25 cellular contexts compared by ENCODE assay signal in the genomic region with DNA sequence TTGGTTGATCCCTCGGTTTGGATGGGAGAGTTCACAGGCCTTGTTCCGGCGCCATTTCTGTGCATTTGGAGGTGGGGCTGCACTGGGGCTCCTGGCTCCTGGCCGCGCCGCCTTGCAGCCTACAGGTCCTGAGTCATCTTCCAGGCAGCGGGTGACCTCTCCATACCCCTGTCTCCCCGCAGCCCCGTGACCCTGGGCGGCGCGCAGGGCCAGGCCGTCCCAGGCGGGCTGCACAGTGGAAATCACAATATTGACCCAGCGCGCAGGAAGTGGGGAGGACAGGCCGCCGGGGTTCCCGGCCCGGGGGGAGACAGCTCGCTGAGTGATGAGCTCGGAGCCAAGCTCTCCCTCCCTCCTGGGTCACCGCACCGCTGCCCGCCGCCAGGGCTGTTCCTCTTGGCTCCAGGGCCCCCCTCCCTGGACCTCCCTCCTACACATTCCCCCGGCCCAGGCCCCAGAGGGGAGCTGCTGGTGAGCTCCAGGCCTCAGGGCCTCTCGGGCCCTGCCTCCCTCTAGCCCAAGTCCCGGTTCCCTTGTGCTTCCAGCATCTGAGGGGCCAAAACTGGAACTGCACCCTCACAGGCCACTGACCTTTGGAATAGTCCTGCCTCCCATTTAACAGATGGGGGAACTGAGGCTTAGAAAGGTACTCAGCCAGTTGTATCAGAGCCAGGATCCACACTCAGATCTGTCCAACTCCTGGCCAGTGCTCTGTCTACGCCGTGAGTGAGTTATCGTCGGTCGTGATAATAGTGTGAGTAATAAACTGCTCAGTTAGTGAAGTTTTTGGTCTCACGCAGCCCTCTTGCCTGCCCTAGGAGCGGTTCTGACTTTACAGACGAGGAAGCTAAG.
A peak's percentile ranks its signal among the peaks of the same experiment; 100 is the strongest.
DNase-seq lines count a peak whose midpoint lies in the region; ATAC-seq and TF ChIP-seq lines count a peak whose summit lies in the region.
"Had no signal": no experiment of that assay in that cellular context is flagged by ENCODE, and none has a peak within 500 bp of the region (broad histone marks: within the 10 kb centered on the region; RNA-seq: fewer than 3 reads in every experiment).

No MANE protein-coding gene starts in this region.

- H3K4me1 ChIP-seq in breast epithelium (no peaks in the 10 kb centered on the region), mammary epithelial cell (ENCODE audit: insufficient read depth, low read length) (peaks cover 6% of the 10 kb centered on the region)
- H3K4me1 ChIP-seq: ascending aorta, esophagus squamous epithelium, psoas muscle had no signal

- H3K27ac ChIP-seq in breast epithelium (no peak overlapping the region), mammary epithelial cell (ENCODE audit: insufficient read depth, low read depth, low read length) (no peak overlapping the region)
- H3K27ac ChIP-seq: ascending aorta, esophagus squamous epithelium, psoas muscle, WERI-Rb-1 had no signal

- H3K9me3 ChIP-seq in breast epithelium (no peaks in the 10 kb centered on the region), mammary epithelial cell (replicated peaks; ENCODE audit: insufficient read depth, low read length) (no peaks in the 10 kb centered on the region)
- H3K9me3 ChIP-seq: ascending aorta, esophagus squamous epithelium, psoas muscle had no signal

- in situ Hi-C loops in mammary epithelial cell (cut with MboI; ENCODE audit: low sequenced_read_pairs in 2 of 2) = no loop called here

- H3K4me2 ChIP-seq in mammary epithelial cell (ENCODE audit: insufficient read depth, low read depth, low read length) = no peak overlapping the region

- peaks cover 42% of the 10 kb centered on the region for H3K4me1 Mint-ChIP-seq in nephron
- H3K4me1 Mint-ChIP-seq: activated CD4-positive, alpha-beta T cell treated with anti-CD3 and anti-CD28 coated beads, Interleukin-2, amount 10 ng/mL, durations not matched to agents 7 days and 5 days; activated T-helper 17 cell treated with anti-CD3 and anti-CD28 coated beads, Interleukin-2, amount 50 U/mL, for 72 hours; endodermal cell; stimulated activated naive B cell treated with anti-CD40 and anti-IgM and Interleukin-4, amounts not matched to agents 10 μg/mL and 1 μg/mL and 100 μg/mL, for 72 hours had no signal

- no TSS peak for BruUV-seq in mammary epithelial cell (replicated peaks; lab: Mats Ljungman, UMichigan)

- H3K36me3 Mint-ChIP-seq in nephron (ENCODE audit: low read depth) = no peaks in the 10 kb centered on the region
- H3K36me3 Mint-ChIP-seq: activated naive CD4-positive, alpha-beta T cell treated with anti-CD3 and anti-CD28 coated beads, Interleukin-2, amount 50 U/mL, for 72 hours; stimulated activated naive B cell treated with anti-CD40 and anti-IgM and Interleukin-4, amounts not matched to agents 10 μg/mL and 1 μg/mL and 100 μg/mL, for 72 hours had no signal

- peaks cover 29% of the 10 kb centered on the region for H3K27me3 Mint-ChIP-seq in nephron (ENCODE audit: low read depth)

- H3K27me3 ChIP-seq in breast epithelium (no peaks in the 10 kb centered on the region), mammary epithelial cell (ENCODE audit: insufficient read depth, low read length) (peaks cover 1% of the 10 kb centered on the region)
- H3K27me3 ChIP-seq: ascending aorta had no signal

- ATAC-seq in HG03469 (IDR thresholded peaks at IDR 0.05; ENCODE audit: unreplicated experiment) = no peak
- ATAC-seq: activated naive CD4-positive, alpha-beta T cell treated with anti-CD3 and anti-CD28 coated beads, Interleukin-2, amount 50 U/mL, for 72 hours; activated T-helper 17 cell treated with anti-CD3 and anti-CD28 coated beads, Interleukin-2, amount 50 U/mL, for 72 hours; left ventricle myocardium superior; psoas muscle; stimulated activated naive B cell treated with anti-CD40 and anti-IgM and Interleukin-4, amounts not matched to agents 10 μg/mL and 1 μg/mL and 100 μg/mL, for 72 hours had no signal

- 92% methylated on average over 18 of the region's 37 CpGs for WGBS in mammary epithelial cell (ENCODE audit: low coverage, missing lambda C conversion rate)

- no peak overlapping the region for H3K4me3 Mint-ChIP-seq in nephron
- H3K4me3 Mint-ChIP-seq: activated CD4-positive, alpha-beta T cell treated with anti-CD3 and anti-CD28 coated beads, Interleukin-2, amount 10 ng/mL, durations not matched to agents 7 days and 5 days; activated T-helper 17 cell treated with anti-CD3 and anti-CD28 coated beads, Interleukin-2, amount 50 U/mL, for 72 hours; endodermal cell; H9; neural crest cell; stimulated activated naive B cell treated with anti-CD40 and anti-IgM and Interleukin-4, amounts not matched to agents 10 μg/mL and 1 μg/mL and 100 μg/mL, for 72 hours had no signal

- CTCF ChIA-PET in mammary epithelial cell (lab: Charles Lee; ENCODE audit: low non-redundant PET) = no interaction called here

- H3K4me3 ChIP-seq in breast epithelium = no peak overlapping the region
- no peak overlapping the region for H3K4me3 ChIP-seq in mammary epithelial cell (replicated peaks in 1 of 3; ENCODE audit: insufficient read depth in 1 of 3, low read depth in 2 of 3, low read length in 3 of 3)
- H3K4me3 ChIP-seq: ascending aorta, esophagus squamous epithelium, psoas muscle had no signal

- dilution Hi-C loops in mammary epithelial cell (cut with HindIII; ENCODE audit: low sequenced_read_pairs) = no loop called here

- no peaks in the 10 kb centered on the region for H3K9me3 Mint-ChIP-seq in nephron
- H3K9me3 Mint-ChIP-seq: activated CD4-positive, alpha-beta T cell treated with anti-CD3 and anti-CD28 coated beads, Interleukin-2, amount 10 ng/mL, durations not matched to agents 7 days and 5 days; activated naive CD4-positive, alpha-beta T cell treated with anti-CD3 and anti-CD28 coated beads, Interleukin-2, amount 50 U/mL, for 72 hours; activated T-helper 17 cell treated with anti-CD3 and anti-CD28 coated beads, Interleukin-2, amount 50 U/mL, for 72 hours; H9 had no signal

- no peak for TF ChIP-seq POLR2A in breast epithelium (IDR thresholded peaks at IDR 0.05)

- no peak overlapping the region for H2AFZ ChIP-seq in mammary epithelial cell (ENCODE audit: low read depth, low read length)

- intact Hi-C loops in breast epithelium (cut with DNase I; ENCODE audit: low total_unique reads) (no loop called here), mammary epithelial cell (cut with micrococcal nuclease) (no loop called here)

- no peak overlapping the region for H3K9ac ChIP-seq in mammary epithelial cell (ENCODE audit: insufficient read depth, low read length)

- DNase-seq in breast epithelium (ENCODE audit: low spot score in 2 of 2) (peak; percentile 10 to 48), mammary epithelial cell (no peak), inferior parietal cortex (ENCODE audit: extremely low spot score) (peak; percentile 4), NCI-H526 treated with DMSO at 0.1 percent for 48 hours (lab: John Stamatoyannopoulos, UW) (no peak), GOT3 (lab: John Stamatoyannopoulos, UW) (no peak), dedifferentiated amniotic fluid mesenchymal stem cell (ENCODE audit: extremely low spot score) (no peak)
- DNase-seq: activated CD4-positive, alpha-beta T cell treated with anti-CD3 and anti-CD28 coated beads, Interleukin-2, amount 10 ng/mL, durations not matched to agents 7 days and 5 days; AML-193; DMS79 treated with DMSO at 0.1 percent for 48 hours; esophagus squamous epithelium; H9; KG1; left ventricle myocardium superior; NCI-H1436 treated with DMSO at 0.1 percent for 48 hours; NCI-H524 treated with DMSO at 0.1 percent for 48 hours; stimulated activated naive B cell treated with anti-CD40 and anti-IgM and Interleukin-4, amounts not matched to agents 10 μg/mL and 1 μg/mL and 100 μg/mL, for 72 hours; WERI-Rb-1 had no signal

- no peaks in the 10 kb centered on the region for H3K36me3 ChIP-seq in breast epithelium
- no peaks in the 10 kb centered on the region for H3K36me3 ChIP-seq in mammary epithelial cell (ENCODE audit: insufficient read depth, low read length)
- H3K36me3 ChIP-seq: ascending aorta, esophagus squamous epithelium, WERI-Rb-1 had no signal

- H3K79me2 ChIP-seq in mammary epithelial cell (ENCODE audit: insufficient read depth, low read length) = no peaks in the 10 kb centered on the region

- TF ChIP-seq CTCF in breast epithelium (IDR thresholded peaks at IDR 0.05) = no peak
- TF ChIP-seq CTCF in mammary epithelial cell (conservative IDR thresholded peaks at IDR 0.05 in 1 of 2, IDR thresholded peaks at IDR 0.05 in 1 of 2; ENCODE audit: extremely low read depth in 1 of 2, insufficient read depth in 1 of 2, low read depth in 1 of 2, low read length in 2 of 2) = no peak
- no peak for TF ChIP-seq CTCF in nephron (IDR thresholded peaks at IDR 0.05; ENCODE audit: unreplicated experiment in 3 of 3)

- no peaks in the 10 kb centered on the region for H4K20me1 ChIP-seq in mammary epithelial cell (ENCODE audit: insufficient read depth, low read length)

- H3K27ac Mint-ChIP-seq in nephron = peak overlapping the region in 2 of 3 experiments; percentile 72 to 79
- H3K27ac Mint-ChIP-seq: activated CD4-positive, alpha-beta T cell treated with anti-CD3 and anti-CD28 coated beads, Interleukin-2, amount 10 ng/mL, durations not matched to agents 7 days and 5 days; activated naive CD4-positive, alpha-beta T cell treated with anti-CD3 and anti-CD28 coated beads, Interleukin-2, amount 50 U/mL, for 72 hours; activated T-helper 17 cell treated with anti-CD3 and anti-CD28 coated beads, Interleukin-2, amount 50 U/mL, for 72 hours; endodermal cell; stimulated activated naive B cell treated with anti-CD40 and anti-IgM and Interleukin-4, amounts not matched to agents 10 μg/mL and 1 μg/mL and 100 μg/mL, for 72 hours had no signal

Comparison
In these comparisons a context has a peak if more than half of its experiments do, and no peak if none do; other contexts are left out.
1. DNase-seq: peak in breast epithelium (2 of 2) and inferior parietal cortex (single experiment); none in mammary epithelial cell (single experiment), NCI-H526 treated with DMSO at 0.1 percent for 48 hours (single experiment), GOT3 (single experiment) and dedifferentiated amniotic fluid mesenchymal stem cell (single experiment).